8 cellular contexts compared by ENCODE assay signal in genomic region chr2:183035954-183036669, GRCh38. TPM values are rescaled to one million over a fixed set of nuclear protein-coding genes. Genes with fewer than 3 reads are reported as not detected.
DNase-seq lines count a peak whose midpoint lies in the region; ATAC-seq, FAIRE-seq and TF ChIP-seq lines count a peak whose summit lies in the region.

No MANE protein-coding gene starts in this region.

- no peak overlapping the region for H2BK120ac ChIP-seq in mesenchymal stem cell (ENCODE audit: low read depth, low read length)

- POLR2A ChIA-PET in activated B cell treated with CpG ODN at 0.5 μM for 24 hours (lab: Charles Lee) = no interaction called here

- no peak overlapping the region for H3K14ac ChIP-seq in mesenchymal stem cell (ENCODE audit: low read length in 2 of 2)

- WGBS in mesenchymal stem cell = no CpG with 5 or more reads among the region's 2 CpGs

- H3K27ac ChIP-seq in mesenchymal stem cell (ENCODE audit: low read length, poor library complexity, severe bottlenecking) (no peak overlapping the region), caudate nucleus (ENCODE audit: low read depth, low read length) (no peak overlapping the region)

- H3K79me1 ChIP-seq in mesenchymal stem cell (replicated peaks; ENCODE audit: low read length, poor library complexity, severe bottlenecking) = no peaks in the 10 kb centered on the region

- H3K27me3 ChIP-seq in BE2C = no peaks in the 10 kb centered on the region
- H3K27me3 ChIP-seq in mesenchymal stem cell (ENCODE audit: control insufficient read depth in 1 of 2, insufficient read depth in 1 of 2, low read length in 2 of 2) = no peaks in the 10 kb centered on the region

- H3K18ac ChIP-seq in mesenchymal stem cell (ENCODE audit: low read depth in 1 of 2, low read length in 2 of 2) = no peak overlapping the region

- ATAC-seq in HG03175 (IDR thresholded peaks at IDR 0.05; ENCODE audit: unreplicated experiment) (peak; percentile 56), activated B cell treated with CpG ODN at 0.5 μM for 24 hours (ENCODE audit: low read depth) (peak; percentile 34)

- H3K36me3 ChIP-seq in BE2C (no peaks in the 10 kb centered on the region), mesenchymal stem cell (ENCODE audit: control insufficient read depth in 1 of 2, insufficient read depth in 2 of 2, low read depth in 1 of 2, low read length in 2 of 2) (peaks cover 0 to 3% of the 10 kb centered on the region in 2 experiments)

- peaks cover 40% of the 10 kb centered on the region for H3K27me3 Mint-ChIP-seq in activated B cell treated with CpG ODN at 0.5 μM for 24 hours

- H3K4ac ChIP-seq in mesenchymal stem cell (ENCODE audit: low read depth in 1 of 2, low read length in 2 of 2) = no peak overlapping the region

- H2AK5ac ChIP-seq in mesenchymal stem cell (ENCODE audit: low read length, severe bottlenecking) = no peak overlapping the region

- DNase-seq in BE2C (no peak), GM19239 (ENCODE audit: insufficient read length, low spot score) (no peak), activated B cell treated with CpG ODN at 0.5 μM for 24 hours (no peak), mesenchymal stem cell (no peak), caudate nucleus (lab: John Stamatoyannopoulos, UW) (no peak), NCI-H1694 (lab: John Stamatoyannopoulos, UW) (no peak), NCI-H2196 treated with DMSO at 0.1 percent for 48 hours (lab: John Stamatoyannopoulos, UW; ENCODE audit: unreplicated experiment) (no peak)

- H3K4me3 Mint-ChIP-seq in activated B cell treated with CpG ODN at 0.5 μM for 24 hours = no peak overlapping the region

- H3K9ac ChIP-seq in mesenchymal stem cell (ENCODE audit: low read length) = peak overlapping the region; percentile 97

- CTCF ChIA-PET in activated B cell treated with CpG ODN at 0.5 μM for 24 hours (lab: Charles Lee) = no interaction called here

- no peak overlapping the region for H4K91ac ChIP-seq in mesenchymal stem cell (ENCODE audit: low read length)

- H3K4me3 ChIP-seq in BE2C (ENCODE audit: low read depth, low read length) (peak overlapping the region; percentile 77), mesenchymal stem cell (ENCODE audit: insufficient read depth in 1 of 2, low read depth in 1 of 2, low read length in 2 of 2) (peak overlapping the region in 1 of 2 experiments; percentile 96)

- H2BK12ac ChIP-seq in mesenchymal stem cell (ENCODE audit: low read length in 2 of 2) = no peak overlapping the region

- no peak overlapping the region for H2BK5ac ChIP-seq in mesenchymal stem cell (ENCODE audit: low read depth, low read length, poor library complexity, severe bottlenecking)

- H3K9me3 ChIP-seq in BE2C (no peaks in the 10 kb centered on the region), mesenchymal stem cell (ENCODE audit: control insufficient read depth, low read length) (no peaks in the 10 kb centered on the region)

- no peak overlapping the region for H2AFZ ChIP-seq in mesenchymal stem cell (ENCODE audit: low read depth, low read length)

- H3K27ac Mint-ChIP-seq in activated B cell treated with CpG ODN at 0.5 μM for 24 hours = peak overlapping the region; percentile 48

- intact Hi-C loops in activated B cell treated with CpG ODN at 0.5 μM for 24 hours (cut with micrococcal nuclease) = loop anchor here (1.0 to 10.0 kb wide), 7 partner anchors 42 to 1729 kb away; partner anchors contain the start of genes DNAJC10, DUSP19, ITPRID2 and NEUROD1

- H4K8ac ChIP-seq in mesenchymal stem cell (ENCODE audit: low read length) = no peak overlapping the region

- H3K4me2 ChIP-seq in mesenchymal stem cell (ENCODE audit: low read length, poor library complexity, severe bottlenecking) = peak overlapping the region; percentile 72

- H3K36me3 Mint-ChIP-seq in activated B cell treated with CpG ODN at 0.5 μM for 24 hours (ENCODE audit: low read depth) = no peaks in the 10 kb centered on the region

- no peak overlapping the region for H2BK15ac ChIP-seq in mesenchymal stem cell (ENCODE audit: low read depth, poor library complexity, severe bottlenecking)

- no peak for TF ChIP-seq CTCF in BE2C (IDR thresholded peaks at IDR 0.05; ENCODE audit: low read depth, low read length)
- TF ChIP-seq CTCF in activated B cell treated with CpG ODN at 0.5 μM for 24 hours (IDR thresholded peaks at IDR 0.05) = no peak

- peaks cover 27% of the 10 kb centered on the region for H3K4me1 Mint-ChIP-seq in activated B cell treated with CpG ODN at 0.5 μM for 24 hours

- no peak overlapping the region for H3K23ac ChIP-seq in mesenchymal stem cell (ENCODE audit: low read length in 2 of 2)

- peak; percentile 85 for FAIRE-seq in GM19239 (lab: Jason Lieb, UNC)

- H3K9me3 Mint-ChIP-seq in activated B cell treated with CpG ODN at 0.5 μM for 24 hours = no peaks in the 10 kb centered on the region

- no peaks in the 10 kb centered on the region; the same call in 1 of the 2 replicates for H3K4me1 ChIP-seq in BE2C
- H3K4me1 ChIP-seq in mesenchymal stem cell (ENCODE audit: control insufficient read depth, insufficient read depth, low read depth, low read length) = peaks cover 3% of the 10 kb centered on the region

RNA-seq across cellular contexts. Expression of gene NCKAP1, which starts 2.1 kb away (rescaled TPM):
- polyA plus RNA-seq in BE2C (2012; ENCODE audit: insufficient read depth, insufficient read length, low read depth) = 27.3 TPM
- 0.22 TPM in 1 of 2 replicates, not detected in the other for total RNA-seq in activated B cell treated with CpG ODN at 0.5 μM for 24 hours
- 96.8 TPM for polyA plus RNA-seq in mesenchymal stem cell (2013, experiment 1 of 2)
- polyA plus RNA-seq in mesenchymal stem cell (2013, experiment 2 of 2) = 101 TPM

RNA-seq across cellular contexts. Expression of gene DUSP19, which starts 42.4 kb away (rescaled TPM):
- 1.0 TPM for polyA plus RNA-seq in BE2C (2012; ENCODE audit: insufficient read depth, insufficient read length, low read depth)
- total RNA-seq in activated B cell treated with CpG ODN at 0.5 μM for 24 hours = 0.31 and 0.49 TPM in 2 replicates
- 1.1 TPM for polyA plus RNA-seq in mesenchymal stem cell (2013, experiment 1 of 2)
- polyA plus RNA-seq in mesenchymal stem cell (2013, experiment 2 of 2) = 1.1 TPM
